In genomic region chr17:11981862-11982261, GRCh38 we compare ENCODE assay signal across 2 cellular contexts.
TF ChIP-seq lines count a peak whose summit lies in the region.

No MANE protein-coding gene starts in this region.

TF ChIP-seq in GM23338, 12 proteins besides CTCF, POLR2A, EP300 and RAD21:
- no peak for TF ChIP-seq POLR2AphosphoS5 (IDR thresholded peaks at IDR 0.05; ENCODE audit: low read depth)
- no peak for TF ChIP-seq EZH2phosphoT487 (IDR thresholded peaks at IDR 0.05; ENCODE audit: unreplicated experiment)
- no peak for TF ChIP-seq CREB1 (CRISPR knock-in tag; IDR thresholded peaks at IDR 0.05; ENCODE audit: low read depth)
- no peak for TF ChIP-seq ZNF331 (CRISPR knock-in tag; IDR thresholded peaks at IDR 0.05; ENCODE audit: low read depth)
- no peak for TF ChIP-seq STAT1 (IDR thresholded peaks at IDR 0.05; ENCODE audit: unreplicated experiment)
- no peak for TF ChIP-seq NANOG (IDR thresholded peaks at IDR 0.05; ENCODE audit: borderline replicate concordance)
- TF ChIP-seq ZNF462 (CRISPR knock-in tag; IDR thresholded peaks at IDR 0.05): no peak
- TF ChIP-seq, protein P1, sequence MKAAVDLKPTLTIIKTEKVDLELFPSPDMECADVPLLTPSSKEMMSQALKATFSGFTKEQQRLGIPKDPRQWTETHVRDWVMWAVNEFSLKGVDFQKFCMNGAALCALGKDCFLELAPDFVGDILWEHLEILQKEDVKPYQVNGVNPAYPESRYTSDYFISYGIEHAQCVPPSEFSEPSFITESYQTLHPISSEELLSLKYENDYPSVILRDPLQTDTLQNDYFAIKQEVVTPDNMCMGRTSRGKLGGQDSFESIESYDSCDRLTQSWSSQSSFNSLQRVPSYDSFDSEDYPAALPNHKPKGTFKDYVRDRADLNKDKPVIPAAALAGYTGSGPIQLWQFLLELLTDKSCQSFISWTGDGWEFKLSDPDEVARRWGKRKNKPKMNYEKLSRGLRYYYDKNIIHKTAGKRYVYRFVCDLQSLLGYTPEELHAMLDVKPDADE (IDR thresholded peaks at IDR 0.05): no peak
- TF ChIP-seq JUNB (IDR thresholded peaks at IDR 0.05; ENCODE audit: unreplicated experiment): no peak
- TF ChIP-seq EZH2 (IDR thresholded peaks at IDR 0.05; ENCODE audit: low read depth, unreplicated experiment): no peak
- no peak for TF ChIP-seq ZNF114 (CRISPR knock-in tag; IDR thresholded peaks at IDR 0.05)
- TF ChIP-seq REST (IDR thresholded peaks at IDR 0.05; ENCODE audit: unreplicated experiment): no peak

TF ChIP-seq in WTC11, 78 proteins besides CTCF, POLR2A, EP300 and RAD21:
- no peak for TF ChIP-seq ZNF232 (CRISPR knock-in tag; IDR thresholded peaks at IDR 0.05)
- no peak for TF ChIP-seq ZNF121 (CRISPR knock-in tag; IDR thresholded peaks at IDR 0.05)
- TF ChIP-seq E2F1 (CRISPR knock-in tag; IDR thresholded peaks at IDR 0.05): no peak
- TF ChIP-seq MYBL2 (CRISPR knock-in tag; IDR thresholded peaks at IDR 0.05): no peak
- no peak for TF ChIP-seq JAZF1 (CRISPR knock-in tag; IDR thresholded peaks at IDR 0.05)
- TF ChIP-seq ZNF263 (CRISPR knock-in tag; IDR thresholded peaks at IDR 0.05; ENCODE audit: low read depth): no peak
- no peak for TF ChIP-seq NFE2L1 (CRISPR knock-in tag; IDR thresholded peaks at IDR 0.05)
TF ChIP-seq in WTC11: peak in this region for 0.
